ENCODE assay signal across 24 cellular contexts in the genomic region with DNA sequence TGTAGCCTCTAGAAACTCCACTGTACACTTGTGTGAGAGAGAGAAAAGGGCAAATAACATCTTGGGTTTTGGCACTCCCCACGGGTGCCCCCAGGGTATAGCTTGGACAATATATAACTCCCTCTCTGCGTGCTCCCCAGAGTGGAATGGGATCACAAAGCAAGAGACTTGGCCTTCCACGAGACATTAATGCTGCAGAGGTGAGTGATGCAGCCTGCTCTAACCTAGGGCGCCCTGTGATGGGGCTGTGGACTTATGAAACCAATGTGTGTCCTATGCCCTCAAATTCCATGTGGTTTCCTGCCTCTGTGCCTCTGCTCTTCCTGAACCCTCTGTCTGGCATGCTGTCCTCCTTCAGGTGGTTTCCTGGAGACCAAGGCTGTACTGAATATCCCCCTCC. TPM values are rescaled to one million over a fixed set of nuclear protein-coding genes. Genes with fewer than 3 reads are reported as not detected.
"Had no signal": no experiment of that assay in that cellular context is flagged by ENCODE, and none has a peak within 500 bp of the region (broad histone marks: within the 10 kb centered on the region; RNA-seq: fewer than 3 reads in every experiment).

No MANE protein-coding gene starts in this region.

- H3K27me3 Mint-ChIP-seq: activated naive CD8-positive, alpha-beta T cell; dendritic cell treated with granulocyte-macrophage colony-stimulating factor and Interleukin-4, amounts not matched to agents 40 ng/mL and 50 ng/mL, for 4 days had no signal

- H3K27ac Mint-ChIP-seq: activated naive CD8-positive, alpha-beta T cell; dendritic cell treated with granulocyte-macrophage colony-stimulating factor and Interleukin-4, amounts not matched to agents 40 ng/mL and 50 ng/mL, for 4 days; natural killer cell; stimulated activated effector memory CD8-positive, alpha-beta T cell treated with anti-CD3 and anti-CD28 coated beads, Interleukin-12 subunit alpha, Interleukin-12 subunit beta, amount 100 ng/mL, for 72 hours had no signal

- H3K4me1 ChIP-seq: heart right ventricle, pancreas had no signal

- H3K27ac ChIP-seq: heart right ventricle, neutrophil, pancreas, thoracic aorta had no signal

- H3K36me3 ChIP-seq: esophagus muscularis mucosa, heart right ventricle, neutrophil, pancreas, thoracic aorta had no signal

- H3K27me3 ChIP-seq: esophagus muscularis mucosa, neutrophil, pancreas had no signal

- H3K4me3 Mint-ChIP-seq: activated CD8-positive, alpha-beta T cell treated with anti-CD3 and anti-CD28 coated beads, Interleukin-2, amount 10 ng/mL, durations not matched to agents 7 days and 5 days; activated naive CD8-positive, alpha-beta T cell; activated T-cell treated with anti-CD3 and anti-CD28 coated beads, Interleukin-2, amount 50 U/mL, for 4 hours; dendritic cell treated with granulocyte-macrophage colony-stimulating factor and Interleukin-4, amounts not matched to agents 40 ng/mL and 50 ng/mL, for 4 days; natural killer cell; stimulated activated effector memory CD8-positive, alpha-beta T cell treated with anti-CD3 and anti-CD28 coated beads, Interleukin-12 subunit alpha, Interleukin-12 subunit beta, amount 100 ng/mL, for 72 hours had no signal

- H3K36me3 Mint-ChIP-seq: stimulated activated effector memory CD8-positive, alpha-beta T cell treated with anti-CD3 and anti-CD28 coated beads, Interleukin-12 subunit alpha, Interleukin-12 subunit beta, amount 100 ng/mL, for 72 hours had no signal

- H3K9me3 ChIP-seq: neutrophil, pancreas, thoracic aorta had no signal

- H3K4me3 ChIP-seq: esophagus muscularis mucosa, heart right ventricle, pancreas, smooth muscle cell, thoracic aorta had no signal

- DNase-seq: activated CD4-positive, alpha-beta T cell treated with anti-CD3 and anti-CD28 coated beads for 48 hours; activated CD4-positive, CD25-positive, alpha-beta regulatory T cell; activated CD8-positive, alpha-beta T cell treated with anti-CD3 and anti-CD28 coated beads, Interleukin-2, amount 10 ng/mL, durations not matched to agents 7 days and 5 days; activated effector memory CD4-positive, alpha-beta T cell treated with Interleukin-2 at 50 U/mL for 16 hours; activated T-cell treated with anti-CD3 and anti-CD28 coated beads, Interleukin-2, amount 50 U/mL, for 4 hours; effector CD8-positive, alpha-beta T cell; heart right ventricle; kidney glomerular epithelial cell; left ventricle myocardium superior; natural killer cell; pancreas; stimulated activated CD4-positive, alpha-beta T cell treated with anti-CD3 and anti-CD28 coated beads, Interleukin-4, amount 100 ng/mL, for 1 hour; T-helper 1 cell; T1000 had no signal

- ATAC-seq: activated CD8-positive, alpha-beta T cell treated with anti-CD3 and anti-CD28 coated beads, Interleukin-2, amount 10 ng/mL, durations not matched to agents 7 days and 5 days; activated T-cell treated with anti-CD3 and anti-CD28 coated beads, Interleukin-2, amount 50 U/mL, for 4 hours; heart right ventricle; left ventricle myocardium superior; natural killer cell; pancreas; sciatic nerve; stimulated activated effector memory CD8-positive, alpha-beta T cell treated with anti-CD3 and anti-CD28 coated beads, Interleukin-12 subunit alpha, Interleukin-12 subunit beta, amount 100 ng/mL, for 72 hours had no signal

RNA-seq across cellular contexts. Expression of a gene that starts 22.0 kb away (rescaled TPM):
- total RNA-seq: activated CD8-positive, alpha-beta T cell treated with anti-CD3 and anti-CD28 coated beads, Interleukin-2, amount 10 ng/mL, durations not matched to agents 7 days and 5 days; activated T-cell treated with anti-CD3 and anti-CD28 coated beads, Interleukin-2, amount 50 U/mL, for 4 hours; cerebellum; endothelial cell of umbilical vein; esophagus muscularis mucosa; natural killer cell; pancreas; sciatic nerve; smooth muscle cell; thoracic aorta had no signal
- polyA plus RNA-seq: endothelial cell of umbilical vein, heart right ventricle, pancreas, smooth muscle cell had no signal
